Comparison of ENCODE assay signal across 1 cellular context in the genomic region with DNA sequence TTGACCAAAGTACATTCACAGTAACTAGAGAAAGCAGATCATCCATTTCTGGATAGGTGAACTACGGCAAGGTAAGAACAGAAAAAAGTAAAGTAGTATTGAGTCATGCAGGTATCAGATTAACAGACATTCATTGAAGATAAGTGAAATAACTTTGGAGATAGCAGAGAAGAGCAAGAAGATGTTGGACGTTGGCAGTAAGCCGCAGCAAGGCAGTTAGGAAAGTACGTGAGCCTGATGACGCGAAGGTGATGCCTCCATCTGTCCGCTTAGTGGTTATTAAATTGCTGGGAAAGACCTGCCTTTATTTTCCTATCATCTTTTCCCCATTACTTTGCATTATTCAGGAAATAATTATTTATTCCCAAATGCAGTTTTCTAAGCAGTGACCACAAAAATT.
TF ChIP-seq lines count a peak whose summit lies in the region.

No MANE protein-coding gene starts in this region.

TF ChIP-seq in A549, 52 proteins besides CTCF, POLR2A, EP300 and RAD21 (continued from another document):
- TF ChIP-seq, protein P1, sequence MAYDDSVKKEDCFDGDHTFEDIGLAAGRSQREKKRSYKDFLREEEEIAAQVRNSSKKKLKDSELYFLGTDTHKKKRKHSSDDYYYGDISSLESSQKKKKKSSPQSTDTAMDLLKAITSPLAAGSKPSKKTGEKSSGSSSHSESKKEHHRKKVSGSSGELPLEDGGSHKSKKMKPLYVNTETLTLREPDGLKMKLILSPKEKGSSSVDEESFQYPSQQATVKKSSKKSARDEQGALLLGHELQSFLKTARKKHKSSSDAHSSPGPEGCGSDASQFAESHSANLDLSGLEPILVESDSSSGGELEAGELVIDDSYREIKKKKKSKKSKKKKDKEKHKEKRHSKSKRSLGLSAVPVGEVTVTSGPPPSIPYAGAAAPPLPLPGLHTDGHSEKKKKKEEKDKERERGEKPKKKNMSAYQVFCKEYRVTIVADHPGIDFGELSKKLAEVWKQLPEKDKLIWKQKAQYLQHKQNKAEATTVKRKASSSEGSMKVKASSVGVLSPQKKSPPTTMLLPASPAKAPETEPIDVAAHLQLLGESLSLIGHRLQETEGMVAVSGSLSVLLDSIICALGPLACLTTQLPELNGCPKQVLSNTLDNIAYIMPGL (CRISPR knock-in tag; IDR thresholded peaks at IDR 0.05; ENCODE audit: borderline replicate concordance), result no peak
- TF ChIP-seq JUN (IDR thresholded peaks at IDR 0.05) (no peak), MAZ (IDR thresholded peaks at IDR 0.05; ENCODE audit: borderline replicate concordance, low read depth, low read length) (no peak), ZC3H11A (IDR thresholded peaks at IDR 0.05) (no peak), SREBF2 (IDR thresholded peaks at IDR 0.05) (no peak), HOXB5 (CRISPR knock-in tag; IDR thresholded peaks at IDR 0.05) (no peak), CEBPB (IDR thresholded peaks at IDR 0.05) (no peak), CHD2 (IDR thresholded peaks at IDR 0.05; ENCODE audit: low read length, partially characterized antibody) (no peak)
